In genomic region chr11:130473795-130474377, GRCh38 we compare ENCODE assay signal across 15 cellular contexts. TPM values are rescaled to one million over a fixed set of nuclear protein-coding genes. Genes with fewer than 3 reads are reported as not detected.
"Had no signal": no experiment of that assay in that cellular context is flagged by ENCODE, and none has a peak within 500 bp of the region (broad histone marks: within the 10 kb centered on the region; RNA-seq: fewer than 3 reads in every experiment).

No MANE protein-coding gene starts in this region.

- ATAC-seq: gastrocnemius medialis; left colon; mucosa of descending colon; naive thymus-derived CD8-positive, alpha-beta T cell; right cardiac atrium; stimulated activated naive CD8-positive, alpha-beta T cell treated with anti-CD3 and anti-CD28 coated beads, Interleukin-15, Interleukin-2, amounts not matched to agents 100 U/mL and 50 U/mL, for 24 hours had no signal

- DNase-seq: cortex of kidney; dorsolateral prefrontal cortex; effector memory CD4-positive, alpha-beta T cell; gastrocnemius medialis; left colon; mucosa of descending colon; naive thymus-derived CD8-positive, alpha-beta T cell; small intestine; stimulated activated CD4-positive, alpha-beta T cell treated with anti-CD3 and anti-CD28 coated beads, Interleukin-12 subunit alpha, Interleukin-12 subunit beta, amount 100 ng/mL, for 4 hours; stimulated activated naive CD8-positive, alpha-beta T cell treated with anti-CD3 and anti-CD28 coated beads, Interleukin-15, Interleukin-2, amounts not matched to agents 100 U/mL and 50 U/mL, for 24 hours; thyroid gland; uterus had no signal

- H3K27me3 ChIP-seq: dorsolateral prefrontal cortex, gastrocnemius medialis, ovary, suprapubic skin, thyroid gland, uterus had no signal

- H3K27ac ChIP-seq: dorsolateral prefrontal cortex, gastrocnemius medialis, ovary, suprapubic skin, uterus had no signal

- H3K4me3 ChIP-seq: dorsolateral prefrontal cortex, gastrocnemius medialis, mucosa of descending colon, ovary, suprapubic skin, thyroid gland, uterus had no signal

- H3K9me3 ChIP-seq: gastrocnemius medialis, mucosa of descending colon, ovary, suprapubic skin, thyroid gland, uterus had no signal

- H3K36me3 ChIP-seq: ovary, uterus had no signal

RNA-seq across cellular contexts. Expression of gene ADAMTS15, which starts 25.4 kb away (rescaled TPM):
- polyA plus RNA-seq: naive thymus-derived CD8-positive, alpha-beta T cell had no signal

RNA-seq across cellular contexts. Expression of gene ADAMTS8, which starts 45.5 kb away (rescaled TPM):
- polyA plus RNA-seq: naive thymus-derived CD8-positive, alpha-beta T cell had no signal
